ENCODE assay signal across 1 cellular context in the genomic region with DNA sequence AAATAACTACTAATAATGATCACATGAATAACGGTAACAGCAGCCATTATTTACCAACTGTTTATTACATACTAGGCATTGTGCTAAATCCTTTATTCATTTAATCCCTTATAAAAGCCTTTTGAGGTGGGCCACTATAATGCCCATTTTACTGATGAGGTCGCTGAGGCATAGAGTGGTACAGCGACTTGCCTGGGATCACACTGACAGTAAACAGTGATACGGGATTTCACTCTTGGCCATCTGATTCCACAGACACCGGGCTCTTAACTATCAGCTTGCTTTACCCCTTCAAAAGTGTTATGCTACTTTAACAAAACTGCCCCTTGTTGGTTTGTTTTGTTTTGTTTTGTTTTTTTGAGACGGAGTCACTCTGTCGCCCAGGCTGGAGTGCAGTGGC.
TF ChIP-seq lines count a peak whose summit lies in the region.

No MANE protein-coding gene starts in this region.

TF ChIP-seq in GM12878, 131 proteins besides CTCF, POLR2A, EP300 and RAD21:
- TF ChIP-seq, protein P1, sequence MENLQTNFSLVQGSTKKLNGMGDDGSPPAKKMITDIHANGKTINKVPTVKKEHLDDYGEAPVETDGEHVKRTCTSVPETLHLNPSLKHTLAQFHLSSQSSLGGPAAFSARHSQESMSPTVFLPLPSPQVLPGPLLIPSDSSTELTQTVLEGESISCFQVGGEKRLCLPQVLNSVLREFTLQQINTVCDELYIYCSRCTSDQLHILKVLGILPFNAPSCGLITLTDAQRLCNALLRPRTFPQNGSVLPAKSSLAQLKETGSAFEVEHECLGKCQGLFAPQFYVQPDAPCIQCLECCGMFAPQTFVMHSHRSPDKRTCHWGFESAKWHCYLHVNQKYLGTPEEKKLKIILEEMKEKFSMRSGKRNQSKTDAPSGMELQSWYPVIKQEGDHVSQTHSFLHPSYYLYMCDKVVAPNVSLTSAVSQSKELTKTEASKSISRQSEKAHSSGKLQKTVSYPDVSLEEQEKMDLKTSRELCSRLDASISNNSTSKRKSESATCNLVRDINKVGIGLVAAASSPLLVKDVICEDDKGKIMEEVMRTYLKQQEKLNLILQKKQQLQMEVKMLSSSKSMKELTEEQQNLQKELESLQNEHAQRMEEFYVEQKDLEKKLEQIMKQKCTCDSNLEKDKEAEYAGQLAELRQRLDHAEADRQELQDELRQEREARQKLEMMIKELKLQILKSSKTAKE (IDR thresholded peaks at IDR 0.05; ENCODE audit: low read depth, poor library complexity, severe bottlenecking), result no peak
- TF ChIP-seq RCOR1 (conservative IDR thresholded peaks at IDR 0.05; ENCODE audit: low read depth, low read length) (no peak), BACH1 (IDR thresholded peaks at IDR 0.05; ENCODE audit: borderline replicate concordance) (no peak)
- TF ChIP-seq, protein P2, sequence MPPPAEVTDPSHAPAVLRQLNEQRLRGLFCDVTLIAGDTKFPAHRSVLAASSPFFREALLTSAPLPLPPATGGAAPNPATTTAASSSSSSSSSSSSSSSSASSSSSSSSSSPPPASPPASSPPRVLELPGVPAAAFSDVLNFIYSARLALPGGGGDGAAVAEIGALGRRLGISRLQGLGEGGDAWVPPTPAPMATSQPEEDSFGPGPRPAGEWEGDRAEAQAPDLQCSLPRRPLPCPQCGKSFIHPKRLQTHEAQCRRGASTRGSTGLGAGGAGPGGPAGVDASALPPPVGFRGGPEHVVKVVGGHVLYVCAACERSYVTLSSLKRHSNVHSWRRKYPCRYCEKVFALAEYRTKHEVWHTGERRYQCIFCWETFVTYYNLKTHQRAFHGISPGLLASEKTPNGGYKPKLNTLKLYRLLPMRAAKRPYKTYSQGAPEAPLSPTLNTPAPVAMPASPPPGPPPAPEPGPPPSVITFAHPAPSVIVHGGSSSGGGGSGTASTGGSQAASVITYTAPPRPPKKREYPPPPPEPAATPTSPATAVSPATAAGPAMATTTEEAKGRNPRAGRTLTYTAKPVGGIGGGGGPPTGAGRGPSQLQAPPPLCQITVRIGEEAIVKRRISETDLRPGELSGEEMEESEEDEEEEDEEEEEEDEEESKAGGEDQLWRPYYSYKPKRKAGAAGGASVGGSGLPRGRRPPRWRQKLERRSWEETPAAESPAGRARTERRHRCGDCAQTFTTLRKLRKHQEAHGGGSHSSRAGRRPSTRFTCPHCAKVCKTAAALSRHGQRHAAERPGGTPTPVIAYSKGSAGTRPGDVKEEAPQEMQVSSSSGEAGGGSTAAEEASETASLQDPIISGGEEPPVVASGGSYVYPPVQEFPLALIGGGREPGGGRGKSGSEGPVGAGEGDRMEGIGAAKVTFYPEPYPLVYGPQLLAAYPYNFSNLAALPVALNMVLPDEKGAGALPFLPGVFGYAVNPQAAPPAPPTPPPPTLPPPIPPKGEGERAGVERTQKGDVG (CRISPR knock-in tag; IDR thresholded peaks at IDR 0.05), result no peak
- TF ChIP-seq, protein P3, sequence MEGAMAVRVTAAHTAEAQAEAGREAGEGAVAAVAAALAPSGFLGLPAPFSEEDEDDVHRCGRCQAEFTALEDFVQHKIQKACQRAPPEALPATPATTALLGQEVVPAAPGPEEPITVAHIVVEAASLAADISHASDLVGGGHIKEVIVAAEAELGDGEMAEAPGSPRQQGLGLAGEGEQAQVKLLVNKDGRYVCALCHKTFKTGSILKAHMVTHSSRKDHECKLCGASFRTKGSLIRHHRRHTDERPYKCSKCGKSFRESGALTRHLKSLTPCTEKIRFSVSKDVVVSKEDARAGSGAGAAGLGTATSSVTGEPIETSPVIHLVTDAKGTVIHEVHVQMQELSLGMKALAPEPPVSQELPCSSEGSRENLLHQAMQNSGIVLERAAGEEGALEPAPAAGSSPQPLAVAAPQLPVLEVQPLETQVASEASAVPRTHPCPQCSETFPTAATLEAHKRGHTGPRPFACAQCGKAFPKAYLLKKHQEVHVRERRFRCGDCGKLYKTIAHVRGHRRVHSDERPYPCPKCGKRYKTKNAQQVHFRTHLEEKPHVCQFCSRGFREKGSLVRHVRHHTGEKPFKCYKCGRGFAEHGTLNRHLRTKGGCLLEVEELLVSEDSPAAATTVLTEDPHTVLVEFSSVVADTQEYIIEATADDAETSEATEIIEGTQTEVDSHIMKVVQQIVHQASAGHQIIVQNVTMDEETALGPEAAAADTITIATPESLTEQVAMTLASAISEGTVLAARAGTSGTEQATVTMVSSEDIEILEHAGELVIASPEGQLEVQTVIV (IDR thresholded peaks at IDR 0.05; ENCODE audit: borderline replicate concordance, partially characterized antibody), result no peak
